ENCODE assay signal across 1 cellular context in the genomic region with DNA sequence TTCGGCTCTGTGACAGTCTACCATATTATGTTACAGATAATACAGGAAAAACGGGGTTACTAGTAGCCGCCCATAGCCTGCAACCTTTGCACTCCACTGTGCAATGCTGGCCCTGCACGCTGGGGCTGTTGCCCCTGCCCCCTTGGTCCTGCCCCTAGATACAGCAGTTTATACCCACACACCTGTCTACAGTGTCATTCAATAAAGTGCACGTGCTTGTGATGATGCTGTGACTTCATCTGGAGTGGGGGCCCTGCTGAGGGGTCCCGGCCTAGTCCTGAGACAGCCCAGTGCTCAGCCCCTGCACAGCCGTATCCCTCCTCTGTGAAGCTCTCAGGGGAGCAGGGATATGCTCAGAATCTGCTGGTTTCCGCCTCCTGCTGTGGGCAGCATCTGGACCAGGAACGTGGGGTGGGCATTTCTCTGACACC.
TF ChIP-seq lines count a peak whose summit lies in the region.

No MANE protein-coding gene starts in this region.

TF ChIP-seq in GM23338, 12 proteins besides CTCF, POLR2A, EP300 and RAD21 (continued from another document):
- no peak for TF ChIP-seq JUNB (IDR thresholded peaks at IDR 0.05; ENCODE audit: unreplicated experiment)
- TF ChIP-seq POLR2AphosphoS5 (IDR thresholded peaks at IDR 0.05; ENCODE audit: low read depth), result 0 out of 2 replicates have a peak, but pooled peaks have one; percentile 23
- TF ChIP-seq, protein P1, sequence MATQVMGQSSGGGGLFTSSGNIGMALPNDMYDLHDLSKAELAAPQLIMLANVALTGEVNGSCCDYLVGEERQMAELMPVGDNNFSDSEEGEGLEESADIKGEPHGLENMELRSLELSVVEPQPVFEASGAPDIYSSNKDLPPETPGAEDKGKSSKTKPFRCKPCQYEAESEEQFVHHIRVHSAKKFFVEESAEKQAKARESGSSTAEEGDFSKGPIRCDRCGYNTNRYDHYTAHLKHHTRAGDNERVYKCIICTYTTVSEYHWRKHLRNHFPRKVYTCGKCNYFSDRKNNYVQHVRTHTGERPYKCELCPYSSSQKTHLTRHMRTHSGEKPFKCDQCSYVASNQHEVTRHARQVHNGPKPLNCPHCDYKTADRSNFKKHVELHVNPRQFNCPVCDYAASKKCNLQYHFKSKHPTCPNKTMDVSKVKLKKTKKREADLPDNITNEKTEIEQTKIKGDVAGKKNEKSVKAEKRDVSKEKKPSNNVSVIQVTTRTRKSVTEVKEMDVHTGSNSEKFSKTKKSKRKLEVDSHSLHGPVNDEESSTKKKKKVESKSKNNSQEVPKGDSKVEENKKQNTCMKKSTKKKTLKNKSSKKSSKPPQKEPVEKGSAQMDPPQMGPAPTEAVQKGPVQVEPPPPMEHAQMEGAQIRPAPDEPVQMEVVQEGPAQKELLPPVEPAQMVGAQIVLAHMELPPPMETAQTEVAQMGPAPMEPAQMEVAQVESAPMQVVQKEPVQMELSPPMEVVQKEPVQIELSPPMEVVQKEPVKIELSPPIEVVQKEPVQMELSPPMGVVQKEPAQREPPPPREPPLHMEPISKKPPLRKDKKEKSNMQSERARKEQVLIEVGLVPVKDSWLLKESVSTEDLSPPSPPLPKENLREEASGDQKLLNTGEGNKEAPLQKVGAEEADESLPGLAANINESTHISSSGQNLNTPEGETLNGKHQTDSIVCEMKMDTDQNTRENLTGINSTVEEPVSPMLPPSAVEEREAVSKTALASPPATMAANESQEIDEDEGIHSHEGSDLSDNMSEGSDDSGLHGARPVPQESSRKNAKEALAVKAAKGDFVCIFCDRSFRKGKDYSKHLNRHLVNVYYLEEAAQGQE (IDR thresholded peaks at IDR 0.05; ENCODE audit: unreplicated experiment), result no peak
